2 cellular contexts compared by ENCODE assay signal in the genomic region with DNA sequence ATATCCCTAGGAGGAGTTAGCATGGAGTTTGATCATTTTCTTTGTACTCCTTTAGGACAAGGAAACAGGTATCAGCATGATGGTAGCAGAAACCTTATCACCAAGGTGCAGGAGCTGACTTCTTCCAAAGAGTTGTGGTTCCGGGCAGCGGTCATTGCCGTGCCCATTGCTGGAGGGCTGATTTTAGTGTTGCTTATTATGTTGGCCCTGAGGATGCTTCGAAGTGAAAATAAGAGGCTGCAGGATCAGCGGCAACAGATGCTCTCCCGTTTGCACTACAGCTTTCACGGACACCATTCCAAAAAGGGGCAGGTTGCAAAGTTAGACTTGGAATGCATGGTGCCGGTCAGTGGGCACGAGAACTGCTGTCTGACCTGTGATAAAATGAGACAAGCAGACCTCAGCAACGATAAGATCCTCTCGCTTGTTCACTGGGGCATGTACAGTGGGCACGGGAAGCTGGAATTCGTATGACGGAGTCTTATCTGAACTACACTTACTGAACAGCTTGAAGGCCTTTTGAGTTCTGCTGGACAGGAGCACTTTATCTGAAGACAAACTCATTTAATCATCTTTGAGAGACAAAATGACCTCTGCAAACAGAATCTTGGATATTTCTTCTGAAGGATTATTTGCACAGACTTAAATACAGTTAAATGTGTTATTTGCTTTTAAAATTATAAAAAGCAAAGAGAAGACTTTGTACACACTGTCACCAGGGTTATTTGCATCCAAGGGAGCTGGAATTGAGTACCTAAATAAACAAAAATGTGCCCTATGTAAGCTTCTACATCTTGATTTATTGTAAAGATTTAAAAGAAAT.
A peak's percentile ranks its signal among the peaks of the same experiment; 100 is the strongest.
TF ChIP-seq lines count a peak whose summit lies in the region.

No MANE protein-coding gene starts in this region.

TF ChIP-seq in WTC11, 78 proteins besides CTCF, POLR2A, EP300 and RAD21 (continued from another document):
- TF ChIP-seq, protein P1, sequence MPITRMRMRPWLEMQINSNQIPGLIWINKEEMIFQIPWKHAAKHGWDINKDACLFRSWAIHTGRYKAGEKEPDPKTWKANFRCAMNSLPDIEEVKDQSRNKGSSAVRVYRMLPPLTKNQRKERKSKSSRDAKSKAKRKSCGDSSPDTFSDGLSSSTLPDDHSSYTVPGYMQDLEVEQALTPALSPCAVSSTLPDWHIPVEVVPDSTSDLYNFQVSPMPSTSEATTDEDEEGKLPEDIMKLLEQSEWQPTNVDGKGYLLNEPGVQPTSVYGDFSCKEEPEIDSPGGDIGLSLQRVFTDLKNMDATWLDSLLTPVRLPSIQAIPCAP (CRISPR knock-in tag; IDR thresholded peaks at IDR 0.05), result no peak
- no peak for TF ChIP-seq SMAD3 (CRISPR knock-in tag; IDR thresholded peaks at IDR 0.05; ENCODE audit: borderline replicate concordance)
- TF ChIP-seq TP53 (CRISPR knock-in tag; IDR thresholded peaks at IDR 0.05), result no peak

TF ChIP-seq in HepG2, 621 proteins besides CTCF, POLR2A, EP300 and RAD21 (continued from another document):
- TF ChIP-seq, protein P2, sequence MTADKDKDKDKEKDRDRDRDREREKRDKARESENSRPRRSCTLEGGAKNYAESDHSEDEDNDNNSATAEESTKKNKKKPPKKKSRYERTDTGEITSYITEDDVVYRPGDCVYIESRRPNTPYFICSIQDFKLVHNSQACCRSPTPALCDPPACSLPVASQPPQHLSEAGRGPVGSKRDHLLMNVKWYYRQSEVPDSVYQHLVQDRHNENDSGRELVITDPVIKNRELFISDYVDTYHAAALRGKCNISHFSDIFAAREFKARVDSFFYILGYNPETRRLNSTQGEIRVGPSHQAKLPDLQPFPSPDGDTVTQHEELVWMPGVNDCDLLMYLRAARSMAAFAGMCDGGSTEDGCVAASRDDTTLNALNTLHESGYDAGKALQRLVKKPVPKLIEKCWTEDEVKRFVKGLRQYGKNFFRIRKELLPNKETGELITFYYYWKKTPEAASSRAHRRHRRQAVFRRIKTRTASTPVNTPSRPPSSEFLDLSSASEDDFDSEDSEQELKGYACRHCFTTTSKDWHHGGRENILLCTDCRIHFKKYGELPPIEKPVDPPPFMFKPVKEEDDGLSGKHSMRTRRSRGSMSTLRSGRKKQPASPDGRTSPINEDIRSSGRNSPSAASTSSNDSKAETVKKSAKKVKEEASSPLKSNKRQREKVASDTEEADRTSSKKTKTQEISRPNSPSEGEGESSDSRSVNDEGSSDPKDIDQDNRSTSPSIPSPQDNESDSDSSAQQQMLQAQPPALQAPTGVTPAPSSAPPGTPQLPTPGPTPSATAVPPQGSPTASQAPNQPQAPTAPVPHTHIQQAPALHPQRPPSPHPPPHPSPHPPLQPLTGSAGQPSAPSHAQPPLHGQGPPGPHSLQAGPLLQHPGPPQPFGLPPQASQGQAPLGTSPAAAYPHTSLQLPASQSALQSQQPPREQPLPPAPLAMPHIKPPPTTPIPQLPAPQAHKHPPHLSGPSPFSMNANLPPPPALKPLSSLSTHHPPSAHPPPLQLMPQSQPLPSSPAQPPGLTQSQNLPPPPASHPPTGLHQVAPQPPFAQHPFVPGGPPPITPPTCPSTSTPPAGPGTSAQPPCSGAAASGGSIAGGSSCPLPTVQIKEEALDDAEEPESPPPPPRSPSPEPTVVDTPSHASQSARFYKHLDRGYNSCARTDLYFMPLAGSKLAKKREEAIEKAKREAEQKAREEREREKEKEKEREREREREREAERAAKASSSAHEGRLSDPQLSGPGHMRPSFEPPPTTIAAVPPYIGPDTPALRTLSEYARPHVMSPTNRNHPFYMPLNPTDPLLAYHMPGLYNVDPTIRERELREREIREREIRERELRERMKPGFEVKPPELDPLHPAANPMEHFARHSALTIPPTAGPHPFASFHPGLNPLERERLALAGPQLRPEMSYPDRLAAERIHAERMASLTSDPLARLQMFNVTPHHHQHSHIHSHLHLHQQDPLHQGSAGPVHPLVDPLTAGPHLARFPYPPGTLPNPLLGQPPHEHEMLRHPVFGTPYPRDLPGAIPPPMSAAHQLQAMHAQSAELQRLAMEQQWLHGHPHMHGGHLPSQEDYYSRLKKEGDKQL (CRISPR knock-in tag; IDR thresholded peaks at IDR 0.05; ENCODE audit: low read depth), result peak; percentile 48; the same call in 1 of the 2 replicates
- no peak for TF ChIP-seq ZNF570 (CRISPR knock-in tag; IDR thresholded peaks at IDR 0.05; ENCODE audit: borderline replicate concordance)
- TF ChIP-seq, protein P3, sequence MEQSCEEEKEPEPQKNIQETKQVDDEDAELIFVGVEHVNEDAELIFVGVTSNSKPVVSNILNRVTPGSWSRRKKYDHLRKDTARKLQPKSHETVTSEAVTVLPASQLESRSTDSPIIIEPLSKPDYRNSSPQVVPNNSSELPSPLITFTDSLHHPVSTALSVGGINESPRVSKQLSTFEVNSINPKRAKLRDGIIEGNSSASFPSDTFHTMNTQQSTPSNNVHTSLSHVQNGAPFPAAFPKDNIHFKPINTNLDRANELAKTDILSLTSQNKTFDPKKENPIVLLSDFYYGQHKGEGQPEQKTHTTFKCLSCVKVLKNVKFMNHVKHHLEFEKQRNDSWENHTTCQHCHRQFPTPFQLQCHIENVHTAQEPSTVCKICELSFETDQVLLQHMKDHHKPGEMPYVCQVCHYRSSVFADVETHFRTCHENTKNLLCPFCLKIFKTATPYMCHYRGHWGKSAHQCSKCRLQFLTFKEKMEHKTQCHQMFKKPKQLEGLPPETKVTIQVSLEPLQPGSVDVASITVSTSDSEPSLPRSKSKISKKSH (CRISPR knock-in tag; IDR thresholded peaks at IDR 0.05; ENCODE audit: borderline replicate concordance), result no peak
- TF ChIP-seq ZNF891 (CRISPR knock-in tag; IDR thresholded peaks at IDR 0.05), result no peak
